ENCODE assay signal across 1 cellular context in the genomic region with DNA sequence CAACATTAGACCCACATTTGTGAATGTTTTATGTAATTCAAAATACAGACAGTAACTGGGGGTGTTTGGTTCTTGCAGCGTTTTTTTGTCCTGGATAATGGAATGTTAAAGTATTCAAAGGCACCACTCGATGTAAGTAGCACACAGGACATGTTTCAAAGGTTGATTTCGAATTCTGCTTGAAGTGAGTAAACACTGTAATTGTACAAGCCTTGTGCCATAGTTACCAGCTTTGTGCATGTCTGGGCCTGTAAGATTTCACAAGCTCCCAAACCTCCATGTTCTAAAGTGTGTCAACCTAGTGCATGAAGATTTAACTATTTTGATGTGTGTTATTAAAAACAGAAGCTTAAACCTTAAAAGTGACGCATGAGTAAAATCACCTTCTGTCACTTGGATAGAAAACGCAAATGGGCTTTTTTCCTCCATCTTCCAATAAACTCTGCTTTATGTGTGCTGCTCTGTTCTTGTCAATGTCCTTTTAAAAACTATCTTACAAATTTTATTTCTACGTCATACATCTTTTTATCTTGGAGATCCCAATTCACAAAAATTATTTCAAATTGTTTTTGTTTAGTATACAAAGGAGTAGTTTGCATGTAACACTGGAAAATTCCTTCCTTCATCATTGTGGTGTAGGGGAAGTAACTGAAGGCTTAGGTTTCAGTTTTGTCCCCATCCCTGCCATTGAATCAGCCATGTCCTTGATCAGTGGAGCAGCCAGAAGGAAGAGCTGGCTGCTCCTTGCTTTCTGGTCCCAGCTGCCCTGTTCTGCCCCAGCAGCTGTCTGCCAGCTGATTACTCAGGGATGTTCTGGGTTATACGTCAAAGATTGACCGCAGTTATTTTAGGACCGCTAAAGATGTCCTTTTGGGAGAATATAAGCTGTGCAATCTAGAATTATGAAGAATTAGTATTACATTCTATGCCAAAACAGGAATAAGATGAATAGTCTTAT.
TF ChIP-seq lines count a peak whose summit lies in the region.

No MANE protein-coding gene starts in this region.

TF ChIP-seq in HepG2, 621 proteins besides CTCF, POLR2A, EP300 and RAD21 (continued from another document):
- TF ChIP-seq, protein P1, sequence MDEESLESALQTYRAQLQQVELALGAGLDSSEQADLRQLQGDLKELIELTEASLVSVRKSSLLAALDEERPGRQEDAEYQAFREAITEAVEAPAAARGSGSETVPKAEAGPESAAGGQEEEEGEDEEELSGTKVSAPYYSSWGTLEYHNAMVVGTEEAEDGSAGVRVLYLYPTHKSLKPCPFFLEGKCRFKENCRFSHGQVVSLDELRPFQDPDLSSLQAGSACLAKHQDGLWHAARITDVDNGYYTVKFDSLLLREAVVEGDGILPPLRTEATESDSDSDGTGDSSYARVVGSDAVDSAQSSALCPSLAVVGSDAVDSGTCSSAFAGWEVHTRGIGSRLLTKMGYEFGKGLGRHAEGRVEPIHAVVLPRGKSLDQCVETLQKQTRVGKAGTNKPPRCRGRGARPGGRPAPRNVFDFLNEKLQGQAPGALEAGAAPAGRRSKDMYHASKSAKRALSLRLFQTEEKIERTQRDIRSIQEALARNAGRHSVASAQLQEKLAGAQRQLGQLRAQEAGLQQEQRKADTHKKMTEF (CRISPR knock-in tag; IDR thresholded peaks at IDR 0.05), result no peak
- TF ChIP-seq BCL6 (CRISPR knock-in tag; IDR thresholded peaks at IDR 0.05), result peak; percentile 44; the same call in 1 of the 2 replicates
